ENCODE assay signal across 11 cellular contexts in genomic region chr7:2476776-2477446, GRCh38. TPM values are rescaled to one million over a fixed set of nuclear protein-coding genes. Genes with fewer than 3 reads are reported as not detected.
"Had no signal": no experiment of that assay in that cellular context is flagged by ENCODE, and none has a peak within 500 bp of the region (broad histone marks: within the 10 kb centered on the region; RNA-seq: fewer than 3 reads in every experiment).

No MANE protein-coding gene starts in this region.

- H3K27ac Mint-ChIP-seq: activated naive CD4-positive, alpha-beta T cell treated with anti-CD3 and anti-CD28 coated beads, Interleukin-2, amount 10 ng/mL, durations not matched to agents 7 days and 5 days; activated T-helper 2 cell treated with anti-CD3 and anti-CD28 coated beads, Interferon-gamma antibody, Interleukin-2, Interleukin-4, amounts not matched to agents 10 μg/mL and 5 μg/mL and 100 μg/mL, durations not matched to agents 14 hours and 24 hours and 36 hours; progenitor cell of endocrine pancreas; T-cell had no signal

- H3K9me3 Mint-ChIP-seq: activated naive CD4-positive, alpha-beta T cell treated with anti-CD3 and anti-CD28 coated beads, Interleukin-2, amount 10 ng/mL, durations not matched to agents 7 days and 5 days; activated T-helper 2 cell treated with anti-CD3 and anti-CD28 coated beads, Interferon-gamma antibody, Interleukin-2, Interleukin-4, amounts not matched to agents 10 μg/mL and 5 μg/mL and 100 μg/mL, durations not matched to agents 14 hours and 24 hours and 36 hours; T-cell had no signal

- H3K27me3 Mint-ChIP-seq: T-cell had no signal

- H3K9me3 ChIP-seq: transverse colon had no signal

- FAIRE-seq: small intestine had no signal

- H3K4me3 Mint-ChIP-seq: activated naive CD4-positive, alpha-beta T cell treated with anti-CD3 and anti-CD28 coated beads, Interleukin-2, amount 10 ng/mL, durations not matched to agents 7 days and 5 days; T-cell had no signal

- H3K36me3 Mint-ChIP-seq: activated naive CD4-positive, alpha-beta T cell treated with anti-CD3 and anti-CD28 coated beads, Interleukin-2, amount 10 ng/mL, durations not matched to agents 7 days and 5 days; T-cell had no signal

RNA-seq across cellular contexts. Expression of gene GRIFIN, which starts 0.7 kb away (rescaled TPM):
- total RNA-seq: activated CD8-positive, alpha-beta memory T cell treated with anti-CD3 and anti-CD28 coated beads for 36 hours; activated T-helper 2 cell treated with anti-CD3 and anti-CD28 coated beads, Interferon-gamma antibody, Interleukin-2, Interleukin-4, amounts not matched to agents 10 μg/mL and 5 μg/mL and 100 μg/mL, durations not matched to agents 14 hours and 24 hours and 36 hours; cardiac muscle cell; hepatocyte; lower leg skin; progenitor cell of endocrine pancreas; right cardiac atrium; T-cell; transverse colon had no signal
